ENCODE assay signal across 8 cellular contexts in the genomic region with DNA sequence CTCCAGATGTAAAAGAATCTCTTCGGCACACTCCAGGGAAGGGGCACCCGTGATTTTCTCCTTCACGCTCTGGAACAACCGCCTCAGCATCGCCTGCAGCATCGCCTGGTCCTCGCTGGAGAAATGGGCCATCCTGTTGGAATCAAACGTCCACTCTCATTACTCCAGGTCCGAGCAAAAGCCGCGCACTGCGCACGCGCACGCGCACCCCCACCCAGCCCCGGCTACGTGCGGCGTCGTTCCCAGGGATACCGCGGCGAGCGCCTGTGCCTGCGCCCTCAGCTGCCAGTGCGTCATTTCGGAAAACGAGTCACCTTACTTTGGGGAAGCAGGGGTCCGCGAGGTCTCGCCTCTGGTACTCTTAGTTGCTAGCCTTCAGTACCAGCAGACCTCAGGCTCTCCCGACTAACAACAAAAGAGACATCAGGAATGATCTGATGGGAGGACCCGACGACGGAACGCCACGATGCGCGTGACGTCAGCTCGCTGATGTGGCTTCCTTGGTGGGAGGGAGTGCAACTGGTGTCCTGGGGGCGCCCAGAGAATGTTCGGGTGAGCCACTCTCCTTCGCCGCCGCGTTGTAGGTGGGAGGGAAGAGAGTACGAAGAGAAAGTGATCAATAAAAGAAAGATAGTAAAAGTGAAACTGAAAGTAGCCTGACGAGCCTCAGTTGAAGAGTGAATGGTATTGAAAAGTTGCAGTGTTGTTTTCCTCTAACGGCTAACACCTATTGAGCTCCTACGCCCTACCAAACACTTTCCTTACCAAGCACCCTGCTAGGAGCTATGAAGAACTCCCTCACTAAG. TPM values are rescaled to one million over a fixed set of nuclear protein-coding genes. Genes with fewer than 3 reads are reported as not detected.
DNase-seq lines count a peak whose midpoint lies in the region; ATAC-seq and TF ChIP-seq lines count a peak whose summit lies in the region.

A gene with protein sequence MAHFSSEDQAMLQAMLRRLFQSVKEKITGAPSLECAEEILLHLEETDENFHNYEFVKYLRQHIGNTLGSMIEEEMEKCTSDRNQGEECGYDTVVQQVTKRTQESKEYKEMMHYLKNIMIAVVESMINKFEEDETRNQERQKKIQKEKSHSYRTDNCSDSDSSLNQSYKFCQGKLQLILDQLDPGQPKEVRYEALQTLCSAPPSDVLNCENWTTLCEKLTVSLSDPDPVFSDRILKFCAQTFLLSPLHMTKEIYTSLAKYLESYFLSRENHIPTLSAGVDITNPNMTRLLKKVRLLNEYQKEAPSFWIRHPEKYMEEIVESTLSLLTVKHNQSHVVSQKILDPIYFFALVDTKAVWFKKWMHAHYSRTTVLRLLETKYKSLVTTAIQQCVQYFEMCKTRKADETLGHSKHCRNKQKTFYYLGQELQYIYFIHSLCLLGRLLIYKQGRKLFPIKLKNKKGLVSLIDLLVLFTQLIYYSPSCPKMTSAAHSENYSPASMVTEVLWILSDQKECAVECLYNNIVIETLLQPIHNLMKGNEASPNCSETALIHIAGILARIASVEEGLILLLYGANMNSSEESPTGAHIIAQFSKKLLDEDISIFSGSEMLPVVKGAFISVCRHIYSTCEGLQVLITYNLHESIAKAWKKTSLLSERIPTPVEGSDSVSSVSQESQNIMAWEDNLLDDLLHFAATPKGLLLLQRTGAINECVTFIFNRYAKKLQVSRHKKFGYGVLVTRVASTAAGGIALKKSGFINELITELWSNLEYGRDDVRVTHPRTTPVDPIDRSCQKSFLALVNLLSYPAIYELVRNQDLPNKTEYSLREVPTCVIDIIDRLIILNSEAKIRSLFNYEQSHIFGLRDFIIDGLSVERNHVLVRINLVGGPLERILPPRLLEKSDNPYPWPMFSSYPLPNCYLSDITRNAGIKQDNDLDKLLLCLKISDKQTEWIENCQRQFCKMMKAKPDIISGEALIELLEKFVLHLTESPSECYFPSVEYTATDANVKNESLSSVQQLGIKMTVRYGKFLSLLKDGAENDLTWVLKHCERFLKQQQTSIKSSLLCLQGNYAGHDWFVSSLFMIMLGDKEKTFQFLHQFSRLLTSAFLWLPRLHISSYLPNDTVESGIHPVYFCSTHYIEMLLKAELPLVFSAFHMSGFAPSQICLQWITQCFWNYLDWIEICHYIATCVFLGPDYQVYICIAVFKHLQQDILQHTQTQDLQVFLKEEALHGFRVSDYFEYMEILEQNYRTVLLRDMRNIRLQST (minus strand): TSS at position 182 of the 806 bp plus-strand sequence. CDS start 50 bp downstream, at position 132.

- intact Hi-C loops in dorsolateral prefrontal cortex (cut with DNase I), result no loop called here

- peak within 1 kb of the TSS; percentile 77 to 96 for H3K9ac ChIP-seq in liver (ENCODE audit: low read depth in 1 of 2, low read length in 2 of 2)

- H3K4me3 ChIP-seq in CD4-positive, CD25-positive, alpha-beta regulatory T cell (ENCODE audit: low read depth, low read length), result peak within 1 kb of the TSS; percentile 94
- peak within 1 kb of the TSS; percentile 41 to 96 (median 76) for H3K4me3 ChIP-seq in dorsolateral prefrontal cortex
- peak within 1 kb of the TSS; percentile 56 to 91 (median 86) for H3K4me3 ChIP-seq in liver (ENCODE audit: low read depth in 1 of 3, low read length in 3 of 3)

- peaks cover 12 to 39% (median 27%) of the 10 kb centered on the region in 4 donors for H3K4me1 Mint-ChIP-seq in CD4-positive, CD25-positive, alpha-beta regulatory T cell

- peak within 1 kb of the TSS; percentile 99 to 100 (median 99) for H3K27ac Mint-ChIP-seq in CD4-positive, CD25-positive, alpha-beta regulatory T cell

- DNase-seq in CD4-positive, CD25-positive, alpha-beta regulatory T cell, result peak; percentile 77 to 92 (median 88)
- DNase-seq in NCI-H774 (lab: John Stamatoyannopoulos, UW) (peak; percentile 95), dorsolateral prefrontal cortex (peak; percentile 81 to 95 (median 90))
- peak; percentile 88 to 90 for DNase-seq in activated CD4-positive, alpha-beta T cell treated with anti-CD3 and anti-CD28 coated beads, Interleukin-2, amount 50 U/mL, for 48 hours
- DNase-seq in stimulated activated CD4-positive, alpha-beta T cell treated with anti-CD3 and anti-CD28 coated beads, Interleukin-4, amount 100 ng/mL, for 1 hour, result peak; percentile 85

- ATAC-seq in CD4-positive, CD25-positive, alpha-beta regulatory T cell (ENCODE audit: low read depth in 2 of 2), result peak; percentile 85
- ATAC-seq in GM19438 (IDR thresholded peaks at IDR 0.05; ENCODE audit: low read depth, unreplicated experiment) (peak; percentile 93), HG03571 (IDR thresholded peaks at IDR 0.05; ENCODE audit: unreplicated experiment) (peak; percentile 94)

- H3K4me1 ChIP-seq in CD4-positive, CD25-positive, alpha-beta regulatory T cell (ENCODE audit: control insufficient read depth, insufficient read depth, low read length, poor library complexity, severe bottlenecking), result peaks cover 7% of the 10 kb centered on the region
- H3K4me1 ChIP-seq in liver (ENCODE audit: control insufficient read depth in 4 of 4, insufficient read depth in 4 of 4, low read length in 3 of 4), result peaks cover 0 to 10% (median 2%) of the 10 kb centered on the region in 4 donors

- no peak for TF ChIP-seq RAD21 in liver (IDR thresholded peaks at IDR 0.05)

- H3K9me3 ChIP-seq in CD4-positive, CD25-positive, alpha-beta regulatory T cell (ENCODE audit: control insufficient read depth in 2 of 2, low read length in 2 of 2), result no peaks in the 10 kb centered on the region
- no peaks in the 10 kb centered on the region for H3K9me3 ChIP-seq in liver (ENCODE audit: control insufficient read depth in 4 of 4, low read length in 3 of 4)

- WGBS in liver, result under 1% methylated on average over 52 of the region's 52 CpGs

- H3K9me3 Mint-ChIP-seq in CD4-positive, CD25-positive, alpha-beta regulatory T cell, result peaks cover 0 to 2% (median 0%) of the 10 kb centered on the region in 7 donors

- TF ChIP-seq CTCF in dorsolateral prefrontal cortex (IDR thresholded peaks at IDR 0.05 in 54 of 56, conservative IDR thresholded peaks at IDR 0.05 in 2 of 56; ENCODE audit: low read depth in 1 of 56, partially characterized antibody in 56 of 56), result peak in 35 of 56 donors; percentile 6 to 55 (median 26)
- TF ChIP-seq CTCF in liver (IDR thresholded peaks at IDR 0.05; ENCODE audit: low read depth, low read length, missing input control), result no peak

- H3K27me3 Mint-ChIP-seq in CD4-positive, CD25-positive, alpha-beta regulatory T cell, result peaks cover 14% of the 10 kb centered on the region

- peak within 1 kb of the TSS; percentile 96 for H3K27ac ChIP-seq in CD4-positive, CD25-positive, alpha-beta regulatory T cell (ENCODE audit: insufficient read depth, low read length, poor library complexity, severe bottlenecking)
- peak within 1 kb of the TSS; percentile 82 to 99 (median 96) for H3K27ac ChIP-seq in dorsolateral prefrontal cortex
- H3K27ac ChIP-seq in liver (ENCODE audit: low read depth in 1 of 2, low read length in 2 of 2), result peak within 1 kb of the TSS; percentile 98 to 99

- H3K36me3 ChIP-seq in CD4-positive, CD25-positive, alpha-beta regulatory T cell (ENCODE audit: control insufficient read depth, insufficient read depth, low read length), result no peaks in the 10 kb centered on the region
- H3K36me3 ChIP-seq in liver (ENCODE audit: control insufficient read depth in 4 of 4, insufficient read depth in 3 of 4, low read depth in 1 of 4, low read length in 3 of 4), result no peaks in the 10 kb centered on the region

- peak within 1 kb of the TSS; percentile 95 to 98 (median 98) for H3K4me3 Mint-ChIP-seq in CD4-positive, CD25-positive, alpha-beta regulatory T cell

- H3K27me3 ChIP-seq in CD4-positive, CD25-positive, alpha-beta regulatory T cell (ENCODE audit: control insufficient read depth, insufficient read depth, low read length), result no peaks in the 10 kb centered on the region
- H3K27me3 ChIP-seq in dorsolateral prefrontal cortex (no peaks in the 10 kb centered on the region), liver (ENCODE audit: control insufficient read depth in 4 of 4, insufficient read depth in 4 of 4, low read length in 3 of 4) (no peaks in the 10 kb centered on the region)

- peaks cover 10% of the 10 kb centered on the region for H3K36me3 Mint-ChIP-seq in CD4-positive, CD25-positive, alpha-beta regulatory T cell

TF ChIP-seq in liver, 16 proteins besides CTCF, POLR2A, EP300 and RAD21 (continues in another document):
- TF ChIP-seq EGR1 (IDR thresholded peaks at IDR 0.05; ENCODE audit: low read depth in 2 of 2), result no peak
- TF ChIP-seq JUND (IDR thresholded peaks at IDR 0.05), result peak in 1 of 2 donors; percentile 68
- no peak for TF ChIP-seq NR2F2 (IDR thresholded peaks at IDR 0.05)
- TF ChIP-seq, protein P1, sequence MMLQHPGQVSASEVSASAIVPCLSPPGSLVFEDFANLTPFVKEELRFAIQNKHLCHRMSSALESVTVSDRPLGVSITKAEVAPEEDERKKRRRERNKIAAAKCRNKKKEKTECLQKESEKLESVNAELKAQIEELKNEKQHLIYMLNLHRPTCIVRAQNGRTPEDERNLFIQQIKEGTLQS (IDR thresholded peaks at IDR 0.05), result peak; percentile 53
- TF ChIP-seq GABPA (IDR thresholded peaks at IDR 0.05 in 1 of 2, conservative IDR thresholded peaks at IDR 0.05 in 1 of 2), result peak in 1 of 2 donors; percentile 14
- TF ChIP-seq, protein P2, sequence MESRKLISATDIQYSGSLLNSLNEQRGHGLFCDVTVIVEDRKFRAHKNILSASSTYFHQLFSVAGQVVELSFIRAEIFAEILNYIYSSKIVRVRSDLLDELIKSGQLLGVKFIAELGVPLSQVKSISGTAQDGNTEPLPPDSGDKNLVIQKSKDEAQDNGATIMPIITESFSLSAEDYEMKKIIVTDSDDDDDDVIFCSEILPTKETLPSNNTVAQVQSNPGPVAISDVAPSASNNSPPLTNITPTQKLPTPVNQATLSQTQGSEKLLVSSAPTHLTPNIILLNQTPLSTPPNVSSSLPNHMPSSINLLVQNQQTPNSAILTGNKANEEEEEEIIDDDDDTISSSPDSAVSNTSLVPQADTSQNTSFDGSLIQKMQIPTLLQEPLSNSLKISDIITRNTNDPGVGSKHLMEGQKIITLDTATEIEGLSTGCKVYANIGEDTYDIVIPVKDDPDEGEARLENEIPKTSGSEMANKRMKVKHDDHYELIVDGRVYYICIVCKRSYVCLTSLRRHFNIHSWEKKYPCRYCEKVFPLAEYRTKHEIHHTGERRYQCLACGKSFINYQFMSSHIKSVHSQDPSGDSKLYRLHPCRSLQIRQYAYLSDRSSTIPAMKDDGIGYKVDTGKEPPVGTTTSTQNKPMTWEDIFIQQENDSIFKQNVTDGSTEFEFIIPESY (IDR thresholded peaks at IDR 0.05), result no peak
- TF ChIP-seq YY1 (IDR thresholded peaks at IDR 0.05), result peak; percentile 56
- TF ChIP-seq, protein P3, sequence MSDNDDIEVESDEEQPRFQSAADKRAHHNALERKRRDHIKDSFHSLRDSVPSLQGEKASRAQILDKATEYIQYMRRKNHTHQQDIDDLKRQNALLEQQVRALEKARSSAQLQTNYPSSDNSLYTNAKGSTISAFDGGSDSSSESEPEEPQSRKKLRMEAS (IDR thresholded peaks at IDR 0.05), result peak; percentile 58

RNA-seq across cellular contexts. Expression of the gene that starts here (rescaled TPM):
- total RNA-seq in CD4-positive, CD25-positive, alpha-beta regulatory T cell, result 6.0 TPM
- 1 to 10 TPM; 2.2 to 3.0 (median 2.6) TPM for polyA plus RNA-seq in CD4-positive, CD25-positive, alpha-beta regulatory T cell
- total RNA-seq in dorsolateral prefrontal cortex, result 10 to 100 TPM; 16.4 to 36.9 (median 23.7) TPM
- total RNA-seq in liver, result 1 to 10 TPM; 2.3 to 2.8 TPM
- polyA plus RNA-seq in liver, result 1 to 10 TPM in 1 of 2 donors, under 1 TPM in 1; 0.51 to 1.2 TPM

Comparison
In these comparisons a context has a peak if more than half of its experiments do, and no peak if none do; other contexts are left out.
1. Peak in every context shown above with its lines: DNase-seq, ATAC-seq, H3K4me3 ChIP-seq and H3K27ac ChIP-seq.